ENCODE assay signal across 8 cellular contexts in genomic region chr18:48922801-48923730, GRCh38. TPM values are rescaled to one million over a fixed set of nuclear protein-coding genes. Genes with fewer than 3 reads are reported as not detected.
A peak's percentile ranks its signal among the peaks of the same experiment; 100 is the strongest.
DNase-seq lines count a peak whose midpoint lies in the region; ATAC-seq lines count a peak whose summit lies in the region.

No MANE protein-coding gene starts in this region.

- H3K27me3 Mint-ChIP-seq in activated T-helper 1 cell treated with anti-CD3 and anti-CD28 coated beads, Interleukin-12 subunit alpha, Interleukin-12 subunit beta, Interleukin-2, Interleukin-4 antibody, amounts not matched to agents 30 ng/mL and 10 ng/mL and 1 ng/mL, durations not matched to agents 14 hours and 24 hours and 36 hours (ENCODE audit: insufficient read depth), result no peaks in the 10 kb centered on the region

- peaks cover 75% of the 10 kb centered on the region for H3K4me1 Mint-ChIP-seq in activated T-helper 1 cell treated with anti-CD3 and anti-CD28 coated beads, Interleukin-12 subunit alpha, Interleukin-12 subunit beta, Interleukin-2, Interleukin-4 antibody, amounts not matched to agents 30 ng/mL and 10 ng/mL and 1 ng/mL, durations not matched to agents 14 hours and 24 hours and 36 hours (ENCODE audit: low read depth)

- peak overlapping the region; percentile 49 for H3K4me3 Mint-ChIP-seq in activated T-helper 1 cell treated with anti-CD3 and anti-CD28 coated beads, Interleukin-12 subunit alpha, Interleukin-12 subunit beta, Interleukin-2, Interleukin-4 antibody, amounts not matched to agents 30 ng/mL and 10 ng/mL and 1 ng/mL, durations not matched to agents 14 hours and 24 hours and 36 hours

- H3K36me3 Mint-ChIP-seq in activated T-helper 1 cell treated with anti-CD3 and anti-CD28 coated beads, Interleukin-12 subunit alpha, Interleukin-12 subunit beta, Interleukin-2, Interleukin-4 antibody, amounts not matched to agents 30 ng/mL and 10 ng/mL and 1 ng/mL, durations not matched to agents 14 hours and 24 hours and 36 hours (ENCODE audit: low read depth), result peaks cover 30% of the 10 kb centered on the region

- no peaks in the 10 kb centered on the region for H3K9me3 Mint-ChIP-seq in activated T-helper 1 cell treated with anti-CD3 and anti-CD28 coated beads, Interleukin-12 subunit alpha, Interleukin-12 subunit beta, Interleukin-2, Interleukin-4 antibody, amounts not matched to agents 30 ng/mL and 10 ng/mL and 1 ng/mL, durations not matched to agents 14 hours and 24 hours and 36 hours

- H3K27ac Mint-ChIP-seq in activated T-helper 1 cell treated with anti-CD3 and anti-CD28 coated beads, Interleukin-12 subunit alpha, Interleukin-12 subunit beta, Interleukin-2, Interleukin-4 antibody, amounts not matched to agents 30 ng/mL and 10 ng/mL and 1 ng/mL, durations not matched to agents 14 hours and 24 hours and 36 hours, result peak overlapping the region; percentile 96

- intact Hi-C loops in activated T-helper 1 cell treated with anti-CD3 and anti-CD28 coated beads, Interleukin-12 subunit alpha, Interleukin-12 subunit beta, Interleukin-2, Interleukin-4 antibody, amounts not matched to agents 30 ng/mL and 10 ng/mL and 1 ng/mL, durations not matched to agents 14 hours and 24 hours and 36 hours (cut with micrococcal nuclease), result no loop called here
- intact Hi-C loops in head of caudate nucleus (cut with DNase I), result no loop called here

- peak; percentile 95 for DNase-seq in AG08395 (ENCODE audit: low spot score)
- peak; percentile 66 for DNase-seq in HS-27A (ENCODE audit: low read depth)
- DNase-seq in activated T-helper 1 cell treated with anti-CD3 and anti-CD28 coated beads, Interleukin-12 subunit alpha, Interleukin-12 subunit beta, Interleukin-2, Interleukin-4 antibody, amounts not matched to agents 30 ng/mL and 10 ng/mL and 1 ng/mL, durations not matched to agents 14 hours and 24 hours and 36 hours (ENCODE audit: low spot score), result no peak
- peak in 40 of 42 donors; percentile 59 to 90 (median 79) for DNase-seq in head of caudate nucleus
- peak; percentile 74 for DNase-seq in renal cortical epithelial cell (ENCODE audit: low read depth)
- DNase-seq in stimulated activated CD4-positive, alpha-beta T cell treated with anti-CD3 and anti-CD28 coated beads, Interleukin-4, amount 100 ng/mL, for 4 hours, result no peak

- ATAC-seq in GM18519 (IDR thresholded peaks at IDR 0.05; ENCODE audit: low FRiP score, unreplicated experiment), result no peak
- ATAC-seq in HG02852 (IDR thresholded peaks at IDR 0.05; ENCODE audit: unreplicated experiment), result no peak

RNA-seq across cellular contexts. Expression of gene SMAD7, which starts 27.7 kb away (rescaled TPM):
- 26.7 and 26.8 TPM in 2 replicates for total RNA-seq in activated T-helper 1 cell treated with anti-CD3 and anti-CD28 coated beads, Interleukin-12 subunit alpha, Interleukin-12 subunit beta, Interleukin-2, Interleukin-4 antibody, amounts not matched to agents 30 ng/mL and 10 ng/mL and 1 ng/mL, durations not matched to agents 14 hours and 24 hours and 36 hours
- total RNA-seq in renal cortical epithelial cell, result 46.2 and 71.3 TPM in 2 replicates

Comparison
In these comparisons a context has a peak if more than half of its experiments do, and no peak if none do; other contexts are left out.
1. DNase-seq: peak in AG08395 (single experiment), HS-27A (single experiment), head of caudate nucleus (40 of 42) and renal cortical epithelial cell (single experiment); none in activated T-helper 1 cell treated with anti-CD3 and anti-CD28 coated beads, Interleukin-12 subunit alpha, Interleukin-12 subunit beta, Interleukin-2, Interleukin-4 antibody, amounts not matched to agents 30 ng/mL and 10 ng/mL and 1 ng/mL, durations not matched to agents 14 hours and 24 hours and 36 hours (single experiment) and stimulated activated CD4-positive, alpha-beta T cell treated with anti-CD3 and anti-CD28 coated beads, Interleukin-4, amount 100 ng/mL, for 4 hours (0 of 2).